1 cellular context compared by ENCODE assay signal in the genomic region with DNA sequence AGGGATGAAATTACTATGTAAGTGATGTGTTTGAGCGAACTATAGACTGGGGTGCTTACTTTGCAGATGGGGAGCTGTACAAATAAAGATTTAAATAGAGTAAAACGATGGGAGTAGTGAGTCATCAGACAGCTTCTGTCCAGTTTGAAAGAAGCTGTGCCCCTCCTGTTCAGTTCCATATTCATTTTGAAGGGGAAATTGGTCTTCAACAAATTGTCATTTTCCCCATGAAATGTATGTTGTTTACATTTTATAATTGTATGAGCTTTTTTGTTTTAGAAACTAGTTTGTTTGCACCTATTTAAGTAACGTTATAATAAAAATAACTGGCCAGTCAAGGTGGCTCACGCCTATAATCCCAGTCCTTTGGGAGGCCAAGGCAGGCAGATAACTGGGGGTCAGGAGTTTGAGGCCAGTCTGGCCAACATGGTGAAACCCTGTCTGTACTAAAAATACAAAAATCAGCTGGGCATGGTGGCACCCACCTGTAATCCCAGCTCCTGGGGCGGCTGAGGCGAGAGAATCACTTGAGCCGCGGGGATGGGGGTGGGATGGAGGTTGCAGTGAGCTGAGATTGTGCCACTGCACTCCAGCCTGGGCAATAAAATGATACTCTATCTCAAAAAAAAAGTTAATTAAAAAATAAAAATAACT.
TF ChIP-seq lines count a peak whose summit lies in the region.

No MANE protein-coding gene starts in this region.

TF ChIP-seq in SK-N-SH treated with all-trans-retinoic acid at 6 μM for 48 hours, 23 proteins besides CTCF, POLR2A, EP300 and RAD21 (continued from another document):
- TF ChIP-seq RARB (CRISPR knock-in tag; IDR thresholded peaks at IDR 0.05) (no peak), BACH2 (CRISPR knock-in tag; IDR thresholded peaks at IDR 0.05; ENCODE audit: borderline replicate concordance) (no peak)
